9 cellular contexts compared by ENCODE assay signal in the genomic region with DNA sequence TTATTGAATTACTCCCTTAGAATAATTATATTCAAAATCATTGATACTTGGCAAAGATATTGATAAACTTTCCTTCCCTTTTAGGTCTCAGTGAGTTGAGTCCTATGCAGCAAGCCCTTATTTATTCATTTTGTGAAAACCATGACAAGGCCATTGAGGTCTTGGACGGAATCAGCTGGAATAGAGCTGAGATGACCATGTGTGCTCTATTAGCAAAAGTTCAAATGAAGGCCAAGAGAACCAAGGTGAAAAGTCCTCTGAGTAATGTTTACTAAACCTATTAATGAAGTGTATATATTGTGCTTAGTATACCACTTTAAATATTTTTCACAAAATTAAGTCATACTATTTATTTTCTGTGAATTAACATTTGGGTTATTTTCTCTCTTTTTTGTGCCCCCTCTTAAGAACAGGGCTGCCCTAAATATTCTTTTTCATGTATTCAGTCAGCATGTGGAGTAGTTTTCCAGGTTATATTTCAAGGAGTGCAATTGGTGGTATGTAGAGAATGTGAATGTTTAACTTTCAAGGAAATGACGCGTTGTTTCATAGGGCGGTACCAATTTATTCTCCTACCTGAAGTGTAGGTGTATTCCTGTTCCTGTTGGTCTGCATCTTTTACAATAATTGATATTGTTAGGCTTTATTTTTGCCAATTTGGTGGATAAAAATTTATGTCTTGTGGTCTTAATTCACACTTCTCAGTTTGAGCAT.
"Had no signal": no experiment of that assay in that cellular context is flagged by ENCODE, and none has a peak within 500 bp of the region (broad histone marks: within the 10 kb centered on the region; RNA-seq: fewer than 3 reads in every experiment).

No MANE protein-coding gene starts in this region.

- DNase-seq: GM23248, GOT3, H7, HFFc6, IMR-90, KG1 had no signal

- ATAC-seq: HCT116, K562 had no signal

- H3K36me3 ChIP-seq: HAP-1 had no signal

- H3K4me3 Mint-ChIP-seq: HFFc6 had no signal

- FAIRE-seq: K562 had no signal

- H3K4me1 ChIP-seq: HAP-1 had no signal

- H2AFZ ChIP-seq: GM23248 had no signal

- H3K27ac Mint-ChIP-seq: HFFc6 had no signal

- H3K9me3 Mint-ChIP-seq: HFFc6 had no signal

- H3K9ac ChIP-seq: GM23248 had no signal

- H3K4me3 ChIP-seq: GM23248, HAP-1, K562 had no signal

- H3K9me3 ChIP-seq: HAP-1 had no signal

- H3K27ac ChIP-seq: GM23248 had no signal
